ENCODE assay signal across 19 cellular contexts in the genomic region with DNA sequence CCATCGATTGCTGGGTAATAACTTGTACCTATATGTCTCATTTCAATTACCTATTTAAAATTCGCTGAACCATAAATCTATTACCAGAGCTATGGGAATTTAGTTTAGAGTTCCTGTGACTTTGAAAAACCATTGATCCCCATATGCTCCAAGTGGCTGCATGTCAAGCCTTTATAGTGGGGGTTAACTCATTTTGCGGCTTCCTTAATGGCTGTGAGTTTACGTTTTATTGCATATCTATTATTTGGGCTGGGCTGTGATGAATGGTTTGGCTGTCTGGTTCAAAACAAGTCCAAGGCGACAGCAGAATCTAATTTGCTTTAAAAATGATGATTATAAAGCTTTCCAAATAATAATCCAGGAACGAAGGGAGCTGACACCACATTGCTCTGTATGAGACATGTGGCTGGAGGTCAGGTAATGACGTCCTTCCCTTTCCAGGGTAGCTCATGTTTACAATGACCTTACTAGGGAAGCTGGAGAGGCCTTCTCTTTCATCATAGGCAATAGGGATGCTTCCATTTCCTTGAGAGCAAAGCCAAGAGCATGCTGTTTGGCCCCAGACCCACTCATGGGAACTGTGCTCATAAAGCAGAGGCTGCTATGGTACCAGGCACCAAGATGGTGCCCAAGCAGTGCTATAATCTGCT.
"Had no signal": no experiment of that assay in that cellular context is flagged by ENCODE, and none has a peak within 500 bp of the region (broad histone marks: within the 10 kb centered on the region; RNA-seq: fewer than 3 reads in every experiment).

No MANE protein-coding gene starts in this region.

- H3K4me1 ChIP-seq: psoas muscle, sigmoid colon, testis, tibial artery had no signal

- H3K27ac ChIP-seq: ovary, psoas muscle, sigmoid colon, testis, tibial artery had no signal

- H3K9me3 ChIP-seq: ovary, psoas muscle, sigmoid colon, testis, tibial artery had no signal

- H3K36me3 ChIP-seq: ovary, sigmoid colon, tibial artery had no signal

- DNase-seq: cortex of kidney; dorsolateral prefrontal cortex; effector CD4-positive, alpha-beta T cell; head of caudate nucleus; kidney; mesenchymal stem cell; naive thymus-derived CD4-positive, alpha-beta T cell; nucleus accumbens; psoas muscle; right cardiac atrium; sigmoid colon; stimulated activated CD4-positive, alpha-beta T cell treated with anti-CD3 and anti-CD28 coated beads, Interleukin-4, amount 100 ng/mL, for 4 hours; stimulated activated naive CD8-positive, alpha-beta T cell treated with anti-CD3 and anti-CD28 coated beads, Interleukin-15, Interleukin-2, amounts not matched to agents 100 U/mL and 50 U/mL, for 24 hours; substantia nigra; testis; tibial artery had no signal

- ATAC-seq: left lobe of liver; naive thymus-derived CD4-positive, alpha-beta T cell; psoas muscle; right cardiac atrium; stimulated activated memory B cell treated with anti-CD40 and anti-IgM and Interleukin-4, amounts not matched to agents 10 μg/mL and 1 μg/mL and 100 μg/mL, for 72 hours had no signal

- H3K27me3 ChIP-seq: dorsolateral prefrontal cortex, ovary, sigmoid colon, testis had no signal

- H3K4me3 ChIP-seq: dorsolateral prefrontal cortex, ovary, psoas muscle, sigmoid colon, testis, tibial artery had no signal
